Comparison of ENCODE assay signal across 8 cellular contexts in the genomic region with DNA sequence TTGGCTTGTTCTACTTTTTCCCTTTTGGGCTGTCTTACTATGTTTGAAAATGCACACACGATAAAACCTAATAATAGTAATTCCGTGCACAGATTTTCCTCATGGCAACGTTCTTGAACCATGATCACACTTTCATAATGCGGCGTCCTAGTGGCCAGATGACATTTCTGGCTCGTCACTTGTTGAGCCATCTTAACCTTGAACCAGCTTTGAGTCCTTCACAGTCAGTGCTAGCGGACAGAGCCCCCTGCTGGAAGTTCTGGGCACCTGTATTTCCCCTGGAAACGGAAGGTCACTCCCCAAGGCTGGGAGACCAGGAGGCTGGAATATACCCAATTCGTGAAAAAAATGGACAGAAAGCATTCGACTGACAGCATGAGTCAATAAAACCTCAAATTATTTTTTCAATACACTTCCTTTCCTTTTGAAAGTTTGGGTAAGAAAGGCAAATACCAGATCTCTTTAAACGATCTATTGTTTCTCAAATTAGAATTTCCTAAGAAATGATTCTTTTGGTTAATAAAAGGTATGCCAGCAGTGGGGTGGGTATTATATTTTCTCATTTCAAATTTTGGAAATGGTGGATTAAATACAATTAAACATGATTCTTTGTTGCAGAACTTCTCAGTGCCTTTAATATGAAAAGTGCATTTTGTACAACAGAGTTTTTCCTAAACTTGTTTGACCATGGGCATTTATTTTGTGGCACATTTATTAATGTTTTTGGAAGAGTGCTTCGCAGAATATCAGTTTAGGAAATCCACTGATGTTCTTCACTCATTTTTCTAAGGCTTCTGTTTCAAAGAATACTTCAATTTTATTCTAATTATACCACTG.
A peak's percentile ranks its signal among the peaks of the same experiment; 100 is the strongest.
DNase-seq lines count a peak whose midpoint lies in the region; ATAC-seq, FAIRE-seq and TF ChIP-seq lines count a peak whose summit lies in the region.

No MANE protein-coding gene starts in this region.

- no peak overlapping the region for H3K9ac ChIP-seq in H1 (replicated peaks in 1 of 4; ENCODE audit: extremely low read depth in 1 of 4, low read depth in 3 of 4, low read length in 3 of 4)

- H3K27me3 ChIP-seq in CD4-positive, CD25-positive, alpha-beta regulatory T cell (ENCODE audit: control insufficient read depth, insufficient read depth, low read length): peaks cover 3% of the 10 kb centered on the region
- H3K27me3 ChIP-seq in H1 (replicated peaks in 1 of 4; ENCODE audit: control insufficient read depth in 3 of 4, extremely low read depth in 1 of 4, insufficient read depth in 3 of 4, low read length in 3 of 4): no peaks in the 10 kb centered on the region

- peak; percentile 9 to 70 (median 24) for DNase-seq in CD4-positive, CD25-positive, alpha-beta regulatory T cell
- DNase-seq in GM19239 (ENCODE audit: insufficient read length, low spot score) (peak; percentile 78), NCI-H774 (lab: John Stamatoyannopoulos, UW) (peak; percentile 64), H1 (ENCODE audit: low read depth in 1 of 2, low spot score in 2 of 2) (peak; percentile 62 to 80), midbrain (lab: John Stamatoyannopoulos, UW) (peak; percentile 76)
- DNase-seq in activated CD4-positive, alpha-beta memory T cell treated with anti-CD3 and anti-CD28 coated beads for 36 hours: peak; percentile 73
- peak; percentile 20 for DNase-seq in stimulated activated CD8-positive, alpha-beta memory T cell treated with anti-CD3 and anti-CD28 coated beads, Interleukin-7, amount 100 ng/mL, for 24 hours (ENCODE audit: low read depth)

- H4K8ac ChIP-seq in H1 (ENCODE audit: extremely low read depth, insufficient read depth, low read length): no peak overlapping the region

- FAIRE-seq in GM19239 (lab: Jason Lieb, UNC) (peak; percentile 77), H1 (lab: Jason Lieb, UNC) (peak; percentile 96)

- no peak overlapping the region for H3K27ac ChIP-seq in CD4-positive, CD25-positive, alpha-beta regulatory T cell (ENCODE audit: insufficient read depth, low read length, poor library complexity, severe bottlenecking)
- H3K27ac ChIP-seq in H1 (ENCODE audit: low read depth, low read length): no peak overlapping the region

- no peak overlapping the region for H2AK5ac ChIP-seq in H1 (ENCODE audit: low read depth, low read length)

- H2BK5ac ChIP-seq in H1 (ENCODE audit: low read depth, low read length): no peak overlapping the region

- no peak overlapping the region for H3K56ac ChIP-seq in H1 (replicated peaks; ENCODE audit: insufficient read length, low read depth, low read length)

- H3K79me1 ChIP-seq in H1 (ENCODE audit: low read depth, low read length): no peaks in the 10 kb centered on the region

- H3K14ac ChIP-seq in H1 (ENCODE audit: insufficient read length): no peak overlapping the region

- no peak overlapping the region for H3K4ac ChIP-seq in H1 (replicated peaks; ENCODE audit: insufficient read length, low read depth, low read length)

- no peak overlapping the region for H2BK15ac ChIP-seq in H1 (ENCODE audit: low read length)

- POLR2A ChIA-PET in activated CD4-positive, alpha-beta memory T cell treated with anti-CD3 and anti-CD28 coated beads for 36 hours (lab: Charles Lee): no interaction called here
- POLR2A ChIA-PET in H1 (lab: Charles Lee; ENCODE audit: partially characterized antibody): no interaction called here

- TF ChIP-seq EP300 in H1 (IDR thresholded peaks at IDR 0.05; ENCODE audit: borderline replicate concordance in 1 of 2, low read depth in 2 of 2, low read length in 2 of 2): no peak

- no peaks in the 10 kb centered on the region for H3K79me2 ChIP-seq in H1 (ENCODE audit: control insufficient read depth in 1 of 2, insufficient read depth in 2 of 2, low read length in 2 of 2)

- H3K4me1 Mint-ChIP-seq in CD4-positive, CD25-positive, alpha-beta regulatory T cell: peaks cover 0 to 3% (median 0%) of the 10 kb centered on the region in 4 donors
- H3K4me1 Mint-ChIP-seq in activated CD4-positive, alpha-beta memory T cell treated with anti-CD3 and anti-CD28 coated beads for 36 hours (ENCODE audit: low read depth): peaks cover 3% of the 10 kb centered on the region

- H3K4me3 ChIP-seq in CD4-positive, CD25-positive, alpha-beta regulatory T cell (ENCODE audit: low read depth, low read length): no peak overlapping the region
- H3K4me3 ChIP-seq in H1 (ENCODE audit: extremely low read depth in 1 of 4, insufficient read depth in 2 of 4, low read depth in 3 of 4, low read length in 4 of 4): no peak overlapping the region

- H2BK20ac ChIP-seq in H1 (ENCODE audit: low read length): no peak overlapping the region

- no peak overlapping the region for H3K27ac Mint-ChIP-seq in CD4-positive, CD25-positive, alpha-beta regulatory T cell
- H3K27ac Mint-ChIP-seq in activated CD4-positive, alpha-beta memory T cell treated with anti-CD3 and anti-CD28 coated beads for 36 hours: no peak overlapping the region

- H2BK120ac ChIP-seq in H1 (replicated peaks; ENCODE audit: low read depth, low read length): no peak overlapping the region

- no peak overlapping the region for H3K4me3 Mint-ChIP-seq in CD4-positive, CD25-positive, alpha-beta regulatory T cell
- H3K4me3 Mint-ChIP-seq in activated CD4-positive, alpha-beta memory T cell treated with anti-CD3 and anti-CD28 coated beads for 36 hours: no peak overlapping the region

- H4K20me1 ChIP-seq in H1 (replicated peaks in 1 of 2; ENCODE audit: control insufficient read depth in 1 of 2, insufficient read depth in 2 of 2, low read length in 2 of 2): no peaks in the 10 kb centered on the region

- H4K91ac ChIP-seq in H1 (replicated peaks; ENCODE audit: insufficient read length, low read length): no peak overlapping the region

- no peak overlapping the region for H3K23ac ChIP-seq in H1 (ENCODE audit: insufficient read length)

- peaks cover 0 to 5% (median 0%) of the 10 kb centered on the region in 7 donors for H3K9me3 Mint-ChIP-seq in CD4-positive, CD25-positive, alpha-beta regulatory T cell
- no peaks in the 10 kb centered on the region for H3K9me3 Mint-ChIP-seq in activated CD4-positive, alpha-beta memory T cell treated with anti-CD3 and anti-CD28 coated beads for 36 hours

- H3K4me1 ChIP-seq in CD4-positive, CD25-positive, alpha-beta regulatory T cell (ENCODE audit: control insufficient read depth, insufficient read depth, low read length, poor library complexity, severe bottlenecking): no peaks in the 10 kb centered on the region
- peaks cover 4 to 9% (median 8%) of the 10 kb centered on the region in 4 experiments for H3K4me1 ChIP-seq in H1 (replicated peaks in 1 of 4; ENCODE audit: control insufficient read depth in 3 of 4, insufficient read depth in 4 of 4, low read length in 3 of 4)

- no peak for ATAC-seq in CD4-positive, CD25-positive, alpha-beta regulatory T cell (ENCODE audit: low read depth in 2 of 2)
- peak; percentile 96 for ATAC-seq in HG03280 (IDR thresholded peaks at IDR 0.05; ENCODE audit: unreplicated experiment)

- no peaks in the 10 kb centered on the region for H3K36me3 Mint-ChIP-seq in CD4-positive, CD25-positive, alpha-beta regulatory T cell
- H3K36me3 Mint-ChIP-seq in activated CD4-positive, alpha-beta memory T cell treated with anti-CD3 and anti-CD28 coated beads for 36 hours: no peaks in the 10 kb centered on the region

- no peaks in the 10 kb centered on the region for H3K23me2 ChIP-seq in H1 (ENCODE audit: low read depth, low read length)

- no peaks in the 10 kb centered on the region for H3K9me3 ChIP-seq in CD4-positive, CD25-positive, alpha-beta regulatory T cell (ENCODE audit: control insufficient read depth in 2 of 2, low read length in 2 of 2)
- H3K9me3 ChIP-seq in H1 (ENCODE audit: insufficient read depth in 2 of 2, low read depth in 1 of 2, low read length in 1 of 2): no peaks in the 10 kb centered on the region

- intact Hi-C loops in activated CD4-positive, alpha-beta memory T cell treated with anti-CD3 and anti-CD28 coated beads for 36 hours (cut with micrococcal nuclease): loop anchor here (1.0 to 5.0 kb wide), 2 partner anchors 540 to 1049 kb away; no protein-coding TSS in a partner anchor

- no peaks in the 10 kb centered on the region for H3K36me3 ChIP-seq in CD4-positive, CD25-positive, alpha-beta regulatory T cell (ENCODE audit: control insufficient read depth, insufficient read depth, low read length)
- H3K36me3 ChIP-seq in H1 (ENCODE audit: control insufficient read depth in 2 of 4, insufficient read depth in 4 of 4, low read length in 3 of 4): no peaks in the 10 kb centered on the region

- WGBS in H1 (ENCODE audit: extremely low coverage in 1 of 2, insufficient coverage in 1 of 2, insufficient read length in 1 of 2, insufficient replicate concordance in 2 of 2, low coverage in 1 of 2, low lambda C conversion rate in 2 of 2, missing lambda C conversion rate in 1 of 2), 2 experiments: 43% methylated on average over 12 of the region's 12 CpGs; no CpG with 5 or more reads in 1 of the 2 experiments

- H3K27me3 Mint-ChIP-seq in CD4-positive, CD25-positive, alpha-beta regulatory T cell: peaks cover 12% of the 10 kb centered on the region
- peaks cover 18% of the 10 kb centered on the region for H3K27me3 Mint-ChIP-seq in activated CD4-positive, alpha-beta memory T cell treated with anti-CD3 and anti-CD28 coated beads for 36 hours

- no peak overlapping the region for H3K18ac ChIP-seq in H1 (ENCODE audit: extremely low read depth, low read length)

- H3K4me2 ChIP-seq in H1 (ENCODE audit: insufficient read depth in 1 of 2, low read depth in 2 of 2, low read length in 2 of 2): no peak overlapping the region

- no peak for TF ChIP-seq POLR2A in H1 (IDR thresholded peaks at IDR 0.05; ENCODE audit: control extremely low read depth in 1 of 2, low read depth in 2 of 2, low read length in 2 of 2)

- TF ChIP-seq CTCF in H1 (IDR thresholded peaks at IDR 0.05; ENCODE audit: control extremely low read depth in 1 of 3, insufficient read depth in 1 of 3, low read depth in 1 of 3, low read length in 3 of 3): peak; percentile 78 to 95 (median 95)

- CTCF ChIA-PET in activated CD4-positive, alpha-beta memory T cell treated with anti-CD3 and anti-CD28 coated beads for 36 hours (lab: Charles Lee): interaction anchor here (0.6 to 1.7 kb wide), 5 partner anchors 11 to 1048 kb away, joined by 3 to 6 read pairs (median 3); no protein-coding TSS in a partner anchor
- CTCF ChIA-PET in H1 (lab: Charles Lee; ENCODE audit: partially characterized antibody): interaction anchor here (0.8 to 2.6 kb wide), 7 partner anchors 11 to 321 kb away, joined by 3 to 16 read pairs (median 4); no protein-coding TSS in a partner anchor

- no peak overlapping the region for H2AFZ ChIP-seq in H1 (ENCODE audit: low read length)

- TF ChIP-seq RAD21 in H1 (IDR thresholded peaks at IDR 0.05 in 1 of 2, conservative IDR thresholded peaks at IDR 0.05 in 1 of 2; ENCODE audit: low read depth in 2 of 2, low read length in 2 of 2): peak; percentile 98 to 99

- no peak overlapping the region for H4K5ac ChIP-seq in H1 (ENCODE audit: insufficient read length, low read depth, low read length)

- H2BK12ac ChIP-seq in H1 (ENCODE audit: low read depth, low read length): no peak overlapping the region

TF ChIP-seq in H1, 55 proteins besides CTCF, POLR2A, EP300 and RAD21:
- no peak for TF ChIP-seq SP4 (IDR thresholded peaks at IDR 0.05; ENCODE audit: low read length)
- TF ChIP-seq YY1 (IDR thresholded peaks at IDR 0.05; ENCODE audit: low read depth, low read length): peak; percentile 67; the same call in 1 of the 2 replicates
- TF ChIP-seq CREB1 (IDR thresholded peaks at IDR 0.05): peak; percentile 46; the same call in 1 of the 2 replicates
- no peak for TF ChIP-seq KDM1A (IDR thresholded peaks at IDR 0.05; ENCODE audit: borderline replicate concordance, low read length)

Comparison
In these comparisons a context has a peak if more than half of its experiments do, and no peak if none do; other contexts are left out.
1. DNase-seq: peak in every context shown above with its lines; median percentile 78 in GM19239; 76 in midbrain; 73 in activated CD4-positive, alpha-beta memory T cell treated with anti-CD3 and anti-CD28 coated beads for 36 hours; 71 in H1; 64 in NCI-H774; 24 in CD4-positive, CD25-positive, alpha-beta regulatory T cell; 20 in stimulated activated CD8-positive, alpha-beta memory T cell treated with anti-CD3 and anti-CD28 coated beads, Interleukin-7, amount 100 ng/mL, for 24 hours.